Comparison of ENCODE assay signal across 22 cellular contexts in genomic region chr16:66165879-66166278, GRCh38.
"Had no signal": no experiment of that assay in that cellular context is flagged by ENCODE, and none has a peak within 500 bp of the region (broad histone marks: within the 10 kb centered on the region; RNA-seq: fewer than 3 reads in every experiment).

No MANE protein-coding gene starts in this region.

- H3K4me1 ChIP-seq: body of pancreas, esophagus squamous epithelium had no signal

- DNase-seq: activated CD4-positive, alpha-beta memory T cell treated with anti-CD3 and anti-CD28 coated beads, Interleukin-2, amount 10 ng/mL, durations not matched to agents 7 days and 5 days; activated CD4-positive, alpha-beta T cell treated with anti-CD3 and anti-CD28 coated beads for 36 hours; activated CD4-positive, alpha-beta T cell treated with anti-CD3 and anti-CD28 coated beads, Interleukin-2, amount 10 ng/mL, durations not matched to agents 7 days and 5 days; activated CD4-positive, alpha-beta T cell treated with anti-CD3 and anti-CD28 coated beads, Interleukin-2, amount 50 U/mL, for 4 hours; activated CD4-positive, CD25-positive, alpha-beta regulatory T cell; activated CD4-positive, CD25-positive, alpha-beta regulatory T cell treated with anti-CD3 and anti-CD28 coated beads, Interleukin-2, amount 50 U/mL, for 72 hours; activated gamma-delta T cell; activated naive CD4-positive, alpha-beta T cell treated with anti-CD3 and anti-CD28 coated beads, Interleukin-2, amount 50 U/mL, for 16 hours; activated naive CD4-positive, alpha-beta T cell treated with Interleukin-2 at 50 U/mL for 16 hours; activated T-cell treated with anti-CD3 and anti-CD28 coated beads, Interleukin-2, amount 50 U/mL, for 48 hours; amygdala; aorta; body of pancreas; caudate nucleus; cortex of kidney; dermis blood vessel endothelial cell; effector CD8-positive, alpha-beta T cell; esophagus squamous epithelium; foreskin fibroblast; head of caudate nucleus; T-helper 2 cell had no signal

- H3K36me3 ChIP-seq: esophagus squamous epithelium had no signal

- ATAC-seq: activated CD4-positive, alpha-beta T cell treated with anti-CD3 and anti-CD28 coated beads for 36 hours; body of pancreas had no signal

- H3K27ac ChIP-seq: body of pancreas, epithelial cell of prostate, esophagus squamous epithelium had no signal

- H3K9me3 ChIP-seq: body of pancreas, esophagus squamous epithelium had no signal

- H3K4me3 ChIP-seq: body of pancreas, esophagus squamous epithelium had no signal

- H3K27me3 ChIP-seq: body of pancreas had no signal
